In genomic region chr2:40123746-40124145, GRCh38 we compare ENCODE assay signal across 27 cellular contexts.
DNase-seq lines count a peak whose midpoint lies in the region; ATAC-seq and TF ChIP-seq lines count a peak whose summit lies in the region.
"Had no signal": no experiment of that assay in that cellular context is flagged by ENCODE, and none has a peak within 500 bp of the region (broad histone marks: within the 10 kb centered on the region; RNA-seq: fewer than 3 reads in every experiment).

No MANE protein-coding gene starts in this region.

- H3K4me3 ChIP-seq in MG63 (no peak overlapping the region), coronary artery (peak overlapping the region; percentile 8), smooth muscle cell (no peak overlapping the region)
- H3K4me3 ChIP-seq: gastrocnemius medialis, GM23338, upper lobe of left lung had no signal

- H3K36me3 ChIP-seq in MG63 (no peaks in the 10 kb centered on the region), smooth muscle cell (ENCODE audit: low read depth) (no peaks in the 10 kb centered on the region)
- H3K36me3 ChIP-seq: ascending aorta, esophagus muscularis mucosa, gastrocnemius medialis, upper lobe of left lung had no signal

- H3K4me2 ChIP-seq in smooth muscle cell = no peak overlapping the region
- H3K4me2 ChIP-seq: GM23338 had no signal

- intact Hi-C loops in head of caudate nucleus (cut with DNase I) = no loop called here

- no peak overlapping the region for H3K9ac ChIP-seq in smooth muscle cell (ENCODE audit: low read depth)

- no peak for TF ChIP-seq CTCF in coronary artery (IDR thresholded peaks at IDR 0.05)
- TF ChIP-seq CTCF in smooth muscle cell (IDR thresholded peaks at IDR 0.05; ENCODE audit: borderline replicate concordance, insufficient read depth, poor library complexity, severe bottlenecking) = no peak

- ATAC-seq in GM21825 (IDR thresholded peaks at IDR 0.05; ENCODE audit: unreplicated experiment) = no peak
- ATAC-seq in GM21447 (IDR thresholded peaks at IDR 0.05; ENCODE audit: unreplicated experiment) = no peak
- ATAC-seq: gastrocnemius medialis; GM23338; naive thymus-derived CD4-positive, alpha-beta T cell; Right ventricle myocardium inferior had no signal

- DNase-seq in EH (ENCODE audit: low read depth) (peak; percentile 52), MG63 (peak; percentile 25), coronary artery (ENCODE audit: low spot score) (no peak), smooth muscle cell (lab: John Stamatoyannopoulos, UW; ENCODE audit: unreplicated experiment) (no peak), head of caudate nucleus (no peak)
- DNase-seq: activated CD4-positive, alpha-beta T cell treated with anti-CD3 and anti-CD28 coated beads for 4 hours; activated effector memory CD4-positive, alpha-beta T cell treated with anti-CD3 and anti-CD28 coated beads, Interleukin-2, amount 50 U/mL, for 16 hours; activated naive CD8-positive, alpha-beta T cell treated with anti-CD3 and anti-CD28 coated beads for 36 hours; Caco-2; central memory CD4-positive, alpha-beta T cell; dermis blood vessel endothelial cell; EL; gastrocnemius medialis; naive thymus-derived CD4-positive, alpha-beta T cell; NCI-H1105; NCI-H2081; nucleus accumbens; PC-3; stimulated activated CD4-positive, alpha-beta T cell treated with anti-CD3 and anti-CD28 coated beads, Interleukin-4, amount 100 ng/mL, for 1 hour; upper lobe of left lung had no signal

- H3K9me3 ChIP-seq in MG63 (no peaks in the 10 kb centered on the region), smooth muscle cell (replicated peaks; ENCODE audit: low read depth) (no peaks in the 10 kb centered on the region)
- H3K9me3 ChIP-seq: ascending aorta, Caco-2, esophagus muscularis mucosa, gastrocnemius medialis, upper lobe of left lung had no signal

- 48% methylated on average over 3 of the region's 3 CpGs for whole genome bisulfite sequencing in smooth muscle cell (ENCODE audit: low lambda C conversion rate)

- H4K20me1 ChIP-seq in smooth muscle cell (ENCODE audit: low read depth) = no peaks in the 10 kb centered on the region

- H2AFZ ChIP-seq in smooth muscle cell (ENCODE audit: low read depth) = peak overlapping the region; percentile 27
- H2AFZ ChIP-seq: GM23338 had no signal

- no peaks in the 10 kb centered on the region for H3K27me3 ChIP-seq in MG63
- no peaks in the 10 kb centered on the region for H3K27me3 ChIP-seq in smooth muscle cell (ENCODE audit: low read depth)
- H3K27me3 ChIP-seq: ascending aorta, esophagus muscularis mucosa, gastrocnemius medialis, upper lobe of left lung had no signal

- no peaks in the 10 kb centered on the region for H3F3A ChIP-seq in smooth muscle cell (ENCODE audit: low read depth)

- H3K4me1 ChIP-seq in smooth muscle cell (ENCODE audit: low read depth) = peaks cover 7% of the 10 kb centered on the region
- H3K4me1 ChIP-seq: Caco-2, gastrocnemius medialis, upper lobe of left lung had no signal

- no peaks in the 10 kb centered on the region for H3K79me2 ChIP-seq in smooth muscle cell (ENCODE audit: low read depth)

- H3K27ac ChIP-seq in coronary artery (no peak overlapping the region), smooth muscle cell (ENCODE audit: low read depth) (no peak overlapping the region)
- H3K27ac ChIP-seq: ascending aorta, C4-2B, gastrocnemius medialis, upper lobe of left lung had no signal

Comparison
In these comparisons a context has a peak if more than half of its experiments do, and no peak if none do; other contexts are left out.
1. DNase-seq: peak in EH (single experiment) and MG63 (single experiment); none in coronary artery (single experiment), smooth muscle cell (single experiment) and head of caudate nucleus (0 of 42).